In the genomic region with DNA sequence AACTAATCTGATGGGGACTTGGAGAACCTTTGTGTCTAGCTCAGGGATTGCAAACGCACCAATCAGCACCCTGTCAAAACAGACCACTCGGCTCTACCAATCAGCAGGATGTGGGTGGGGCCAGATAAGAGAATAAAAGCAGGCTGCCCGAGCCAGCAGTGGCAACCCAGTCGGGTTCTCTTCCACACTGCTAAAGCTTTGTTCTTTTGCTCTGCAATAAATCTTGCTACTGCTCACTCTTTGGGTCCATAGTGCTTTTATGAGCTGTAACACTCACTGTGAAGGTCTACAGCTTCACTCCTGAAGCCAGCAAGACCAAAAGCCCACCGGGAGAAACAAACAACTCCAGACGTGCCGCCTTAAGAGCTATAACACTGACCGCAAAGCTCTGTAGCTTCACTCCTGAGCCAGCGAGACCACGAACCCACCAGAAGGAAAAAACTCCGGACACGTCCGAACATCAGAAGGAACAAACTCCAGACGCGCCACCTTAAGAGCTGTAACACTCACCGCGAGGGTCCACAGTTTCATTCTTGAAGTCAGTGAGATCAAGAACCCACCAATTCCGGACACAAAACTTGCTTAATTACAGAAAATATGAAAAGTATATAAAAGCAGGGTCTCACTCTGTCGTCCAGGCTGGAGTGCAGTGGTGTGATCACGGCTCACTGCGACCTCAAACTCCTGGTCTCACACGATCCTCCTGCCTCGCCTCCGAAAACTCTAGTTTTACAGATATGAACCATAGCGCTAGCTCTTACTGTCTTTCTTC, we compare ENCODE assay signal across 11 cellular contexts. TPM values are rescaled to one million over a fixed set of nuclear protein-coding genes. Genes with fewer than 3 reads are reported as not detected.
A peak's percentile ranks its signal among the peaks of the same experiment; 100 is the strongest.
DNase-seq lines count a peak whose midpoint lies in the region; ATAC-seq, FAIRE-seq and TF ChIP-seq lines count a peak whose summit lies in the region.
"Not testable (repeated sequence)": the region's sequence is repeated elsewhere in the genome, so short reads cannot be mapped to it uniquely, and the experiment has no call there.
"Had no signal": no experiment of that assay in that cellular context is flagged by ENCODE, and none has a peak within 500 bp of the region (broad histone marks: within the 10 kb centered on the region; RNA-seq: fewer than 3 reads in every experiment).

No MANE protein-coding gene starts in this region.

- peaks cover 29% of the 10 kb centered on the region for H3K36me3 ChIP-seq in DOHH2 (ENCODE audit: control insufficient read depth, low read length)
- not testable (repeated sequence) for H3K36me3 ChIP-seq in K562 (ENCODE audit: control insufficient read depth, insufficient read depth, low read length); muscle layer of duodenum (ENCODE audit: control insufficient read depth in 1 of 2, insufficient read depth in 2 of 2, low read length in 2 of 2); gastrocnemius medialis; upper lobe of left lung

- not testable (repeated sequence) for H4K20me1 ChIP-seq in DOHH2 (ENCODE audit: control insufficient read depth, insufficient read depth, low read depth, low read length); K562 (replicated peaks; ENCODE audit: control insufficient read depth, insufficient read depth, low read length)

- TF ChIP-seq RAD21 in K562 (CRISPR knock-in tag; conservative IDR thresholded peaks at IDR 0.05 in 1 of 2, IDR thresholded peaks at IDR 0.05 in 1 of 2): not testable (repeated sequence)

- WGBS in K562 (ENCODE audit: insufficient coverage, low coverage, missing lambda C conversion rate): 60% methylated on average over 21 of the region's 25 CpGs
- 70 to 75% methylated on average over 24 to 25 of the region's 25 CpGs for WGBS in upper lobe of left lung, 2 donors

- H3K4me1 ChIP-seq in DOHH2 (ENCODE audit: control insufficient read depth, low read length) (peaks cover 38% of the 10 kb centered on the region), K562 (replicated peaks in 1 of 2; ENCODE audit: control insufficient read depth in 2 of 2, insufficient read depth in 2 of 2, low read length in 2 of 2) (peaks cover 5 to 10% of the 10 kb centered on the region in 2 experiments), muscle layer of duodenum (ENCODE audit: control insufficient read depth in 1 of 2, insufficient read depth in 2 of 2, low read length in 2 of 2) (peaks cover 0 to 12% of the 10 kb centered on the region in 2 donors), gastrocnemius medialis (peaks cover 0 to 19% of the 10 kb centered on the region in 2 donors), upper lobe of left lung (peaks cover 16 to 35% (median 26%) of the 10 kb centered on the region in 4 donors)

- not testable (repeated sequence) for TF ChIP-seq EP300 in K562 (IDR thresholded peaks at IDR 0.05; ENCODE audit: low read length); upper lobe of left lung (IDR thresholded peaks at IDR 0.05)

- H3F3A ChIP-seq in DOHH2 (ENCODE audit: control insufficient read depth, insufficient read depth): peaks cover 12% of the 10 kb centered on the region

- in situ Hi-C loops in K562 (cut with MboI): loop anchor here (5.0 kb wide), 1 partner anchor 171 kb away; no protein-coding TSS in a partner anchor
- in situ Hi-C loops in gastrocnemius medialis (cut with MboI; ENCODE audit: low sequenced_read_pairs in 4 of 4): loop anchor here in 3 of 4 donors (5.0 to 10.0 kb wide), 3 partner anchors 62 to 171 kb away; partner anchors contain the start of gene PSORS1C2 (in 1 of the 3)

- H3K9me3 ChIP-seq in DOHH2 (ENCODE audit: control insufficient read depth, insufficient read depth, low read length); K562 (replicated peaks; ENCODE audit: control insufficient read depth, insufficient read depth, low read depth, low read length); muscle layer of duodenum (ENCODE audit: control insufficient read depth in 1 of 2, low read length in 2 of 2); gastrocnemius medialis; upper lobe of left lung: not testable (repeated sequence)

- H3K9ac ChIP-seq in K562 (ENCODE audit: insufficient read depth in 1 of 2, low read depth in 2 of 2, low read length in 2 of 2): peak overlapping the region in 1 of 2 experiments; percentile 47; a peak in 1 of 4 replicates

- not testable (repeated sequence) for TF ChIP-seq CTCF in DOHH2 (IDR thresholded peaks at IDR 0.05; ENCODE audit: low read depth, low read length, poor library complexity, severe bottlenecking); NB4 (IDR thresholded peaks at IDR 0.05; ENCODE audit: low read depth, low read length); K562 (IDR thresholded peaks at IDR 0.05 in 2 of 3, conservative IDR thresholded peaks at IDR 0.05 in 1 of 3; ENCODE audit: insufficient read depth in 2 of 3, low read depth in 1 of 3, low read length in 3 of 3); fibroblast of pulmonary artery (IDR thresholded peaks at IDR 0.05; ENCODE audit: low read length, missing control alignments); gastrocnemius medialis (IDR thresholded peaks at IDR 0.05 in 4 of 5, conservative IDR thresholded peaks at IDR 0.05 in 1 of 5); upper lobe of left lung (IDR thresholded peaks at IDR 0.05)

- H3K4me2 ChIP-seq in DOHH2 (ENCODE audit: low read length): peak overlapping the region; percentile 63
- peak overlapping the region; percentile 86 for H3K4me2 ChIP-seq in K562 (ENCODE audit: insufficient read depth, low read length)

- TF ChIP-seq POLR2A in NB4 (IDR thresholded peaks at IDR 0.05; ENCODE audit: extremely low read depth, insufficient read length); gastrocnemius medialis (IDR thresholded peaks at IDR 0.05); upper lobe of left lung (IDR thresholded peaks at IDR 0.05): not testable (repeated sequence)
- TF ChIP-seq POLR2A in K562 (conservative IDR thresholded peaks at IDR 0.05): peak; percentile 13; the same call in 1 of the 2 replicates

- CTCF ChIA-PET in K562 (lab: Yijun Ruan, JAX; ENCODE audit: low intra/inter-chr PET ratio): interaction anchor here (0.6 to 2.7 kb wide), 4 partner anchors 89 to 245 kb away, joined by 4 to 29 read pairs (median 8); no protein-coding TSS in a partner anchor

- H3K27me3 ChIP-seq in DOHH2 (ENCODE audit: control insufficient read depth, low read length); K562 (ENCODE audit: control insufficient read depth in 2 of 2, insufficient read depth in 2 of 2, low read length in 2 of 2); muscle layer of duodenum (ENCODE audit: low read depth, low read length); gastrocnemius medialis; upper lobe of left lung: not testable (repeated sequence)

- POLR2A ChIA-PET in K562 (lab: Yijun Ruan, JAX): interaction anchor here (0.6 to 2.7 kb wide), 14 partner anchors 10 to 417 kb away, joined by 3 to 17 read pairs (median 4); partner anchors contain the start of gene MICA

- not testable (repeated sequence) for H3K9me2 ChIP-seq in DOHH2 (replicated peaks; ENCODE audit: control insufficient read depth, low read length)

- not testable (repeated sequence) for BruUV-seq in K562 (replicated peaks; lab: Mats Ljungman, UMichigan)

- H3K27ac ChIP-seq in DOHH2 (ENCODE audit: low read depth, low read length) (peak overlapping the region; percentile 92), K562 (ENCODE audit: extremely low read depth, low read depth, low read length) (peak overlapping the region; percentile 98), gastrocnemius medialis (peak overlapping the region; percentile 90 to 93 (median 92)), upper lobe of left lung (peak overlapping the region; percentile 96 to 98 (median 98))
- H3K27ac ChIP-seq in muscle layer of duodenum (ENCODE audit: low read length): not testable (repeated sequence)

- intact Hi-C loops in K562 (cut with micrococcal nuclease): loop anchor here (1.0 to 10.0 kb wide), 3 partner anchors 171 to 388 kb away; partner anchors contain the start of genes LST1 and LTB
- intact Hi-C loops in gastrocnemius medialis (cut with DNase I; ENCODE audit: low total_unique reads): loop anchor here (1.0 to 10.0 kb wide), 5 partner anchors 38 to 509 kb away; partner anchors contain the start of genes HLA-C, PPP1R18, TCF19 and VARS2

- H3K4me3 ChIP-seq in DOHH2 (ENCODE audit: low read length): peak overlapping the region; percentile 79
- peak overlapping the region; percentile 88 for H3K4me3 ChIP-seq in NB4 (ENCODE audit: low read depth, low read length)
- peak overlapping the region; percentile 58 for H3K4me3 ChIP-seq in K562
- peak overlapping the region; percentile 75 for H3K4me3 ChIP-seq in fibroblast of pulmonary artery (replicated peaks; ENCODE audit: low read depth, low read length)
- H3K4me3 ChIP-seq in muscle layer of duodenum (ENCODE audit: low read depth in 1 of 2, low read length in 2 of 2): peak overlapping the region; percentile 58 to 70
- peak overlapping the region; percentile 57 to 85 (median 74) for H3K4me3 ChIP-seq in gastrocnemius medialis
- peak overlapping the region in 3 of 4 donors; percentile 60 to 70 (median 69) for H3K4me3 ChIP-seq in upper lobe of left lung

- not testable (repeated sequence) for ATAC-seq in K562; gastrocnemius medialis; upper lobe of left lung (ENCODE audit: low FRiP score in 2 of 2)

- not testable (repeated sequence) for H3K9me1 ChIP-seq in K562 (ENCODE audit: control insufficient read depth, insufficient read depth, low read length)

- not testable (repeated sequence) for DNase-seq in NB4 (ENCODE audit: low read depth); K562 (ENCODE audit: extremely low read depth in 1 of 4, low spot score in 3 of 4); fibroblast of pulmonary artery (ENCODE audit: low read depth); gastrocnemius medialis; upper lobe of left lung
- peak; percentile 28 for DNase-seq in activated CD4-positive, alpha-beta T cell treated with anti-CD3 and anti-CD28 coated beads for 48 hours

- H3K79me2 ChIP-seq in DOHH2 (ENCODE audit: control insufficient read depth, low read length): peaks cover 44% of the 10 kb centered on the region
- H3K79me2 ChIP-seq in K562 (ENCODE audit: control insufficient read depth, insufficient read depth, low read length): peaks cover 31% of the 10 kb centered on the region

- H2AFZ ChIP-seq in K562 (ENCODE audit: low read depth, low read length): peak overlapping the region; percentile 96

- not testable (repeated sequence) for FAIRE-seq in K562 (lab: Jason Lieb, UNC)

RNA-seq across cellular contexts. Expression of gene POU5F1, which starts 26.0 kb away (rescaled TPM):
- total RNA-seq in K562 (2011; cell fraction: chromatin; rRNA removed; ENCODE audit: low replicate concordance): not detected in 2 replicates
- not detected in 2 replicates for total RNA-seq in K562 (2011; cell fraction: nucleolus; rRNA removed)
- total RNA-seq in K562 (2011; cell fraction: nucleoplasm; rRNA removed): not detected in 2 replicates
- total RNA-seq in K562 (2014; rRNA removed): not detected in 2 replicates
- total RNA-seq in K562 (2014; rRNA removed; fragmentation: Illumina TruSeq; extraction: Trizol): not detected in 2 replicates
- total RNA-seq in K562 (2015; rRNA removed; fragmentation: Illumina TruSeq; extraction: Trizol): not detected in 2 replicates
- 2.0 and 2.3 TPM in 2 replicates for total RNA-seq in K562 (2021)
- not detected in 2 replicates for polyA plus RNA-seq in K562 (2011; rRNA removed)
- 0.31 TPM in 1 of 2 replicates, not detected in the other for polyA plus RNA-seq in K562 (2011; cell fraction: cytosol; rRNA removed)
- polyA plus RNA-seq in K562 (2011; cell fraction: nucleus; rRNA removed): not detected in 2 replicates
- 0.13 and 0.58 TPM in 2 replicates for polyA plus RNA-seq in K562 (2012)
- polyA plus RNA-seq in K562 (2014; fragmentation: Illumina TruSeq; extraction: Trizol): not detected in 2 replicates
- polyA plus RNA-seq in K562 (2014; fragmentation: Nextera tagmentation; extraction: Ambion mirVana): under 1 TPM; 0.06 to 0.10 TPM
- not detected in 2 replicates for polyA plus RNA-seq in K562 (2014; rRNA removed)
- not detected in 2 replicates for polyA minus RNA-seq in K562 (2011; rRNA and poly(A)+ RNA removed)
- polyA minus RNA-seq in K562 (2011; cell fraction: cytosol; rRNA and poly(A)+ RNA removed): not detected in 2 replicates
- not detected in 2 replicates for polyA minus RNA-seq in K562 (2011; cell fraction: nucleus; rRNA and poly(A)+ RNA removed)
- not detected for total RNA-seq in gastrocnemius medialis
- total RNA-seq in upper lobe of left lung: 10 to 100 TPM in 2 of 6 donors, 1 to 10 TPM in 4; 4.1 to 13.6 (median 5.7) TPM
- total RNA-seq: NCI-H460 had no signal

RNA-seq across cellular contexts. Expression of gene TCF19, which starts 38.0 kb away (rescaled TPM):
- total RNA-seq in K562 (2011; cell fraction: chromatin; rRNA removed; ENCODE audit: low replicate concordance): 13.4 and 20.5 TPM in 2 replicates
- 14.2 and 21.0 TPM in 2 replicates for total RNA-seq in K562 (2011; cell fraction: nucleolus; rRNA removed)
- total RNA-seq in K562 (2011; cell fraction: nucleoplasm; rRNA removed): 11.6 and 14.0 TPM in 2 replicates
- total RNA-seq in K562 (2014; rRNA removed) (42.5 and 68.9 TPM in 2 replicates), K562 (2014; rRNA removed; fragmentation: Illumina TruSeq; extraction: Trizol) (19.3 and 19.4 TPM in 2 replicates), K562 (2015; rRNA removed; fragmentation: Illumina TruSeq; extraction: Trizol) (29.6 and 33.1 TPM in 2 replicates), K562 (2021) (30.2 and 31.1 TPM in 2 replicates), gastrocnemius medialis (1 to 10 TPM; 1.5 to 5.1 (median 2.6) TPM), upper lobe of left lung (10 to 100 TPM in 1 of 6 donors, 1 to 10 TPM in 5; 4.2 to 10.0 (median 5.3) TPM)
- polyA plus RNA-seq in K562 (2011; rRNA removed) (18.2 and 23.0 TPM in 2 replicates), K562 (2014; fragmentation: Illumina TruSeq; extraction: Trizol) (25.7 and 29.2 TPM in 2 replicates), K562 (2014; fragmentation: Nextera tagmentation; extraction: Ambion mirVana) (1 to 10 TPM; 4.2 to 4.6 TPM), K562 (2014; rRNA removed) (30.0 and 33.6 TPM in 2 replicates)
- polyA plus RNA-seq in K562 (2011; cell fraction: cytosol; rRNA removed): 18.2 and 36.2 TPM in 2 replicates
- polyA plus RNA-seq in K562 (2011; cell fraction: nucleus; rRNA removed): 27.6 and 49.1 TPM in 2 replicates
- polyA plus RNA-seq in K562 (2012): 25.4 and 39.5 TPM in 2 replicates
- 10.6 and 12.5 TPM in 2 replicates for polyA minus RNA-seq in K562 (2011; rRNA and poly(A)+ RNA removed)
- 10.9 TPM in 2 replicates for polyA minus RNA-seq in K562 (2011; cell fraction: cytosol; rRNA and poly(A)+ RNA removed)
- 6.3 and 8.2 TPM in 2 replicates for polyA minus RNA-seq in K562 (2011; cell fraction: nucleus; rRNA and poly(A)+ RNA removed)

RNA-seq across cellular contexts. Expression of gene CCHCR1, which starts 38.8 kb away (rescaled TPM):
- total RNA-seq in K562 (2011; cell fraction: chromatin; rRNA removed; ENCODE audit: low replicate concordance): 107 and 201 TPM in 2 replicates
- total RNA-seq in K562 (2011; cell fraction: nucleolus; rRNA removed): 93.2 and 100 TPM in 2 replicates
- total RNA-seq in K562 (2011; cell fraction: nucleoplasm; rRNA removed): 98.8 and 128 TPM in 2 replicates
- total RNA-seq in K562 (2014; rRNA removed) (37.6 and 40.3 TPM in 2 replicates), K562 (2014; rRNA removed; fragmentation: Illumina TruSeq; extraction: Trizol) (26.2 and 29.8 TPM in 2 replicates), K562 (2015; rRNA removed; fragmentation: Illumina TruSeq; extraction: Trizol) (32.2 and 34.8 TPM in 2 replicates), K562 (2021) (35.0 and 45.8 TPM in 2 replicates), gastrocnemius medialis (10 to 100 TPM in 1 of 4 donors, 1 to 10 TPM in 3; 4.9 to 34.3 (median 7.7) TPM), upper lobe of left lung (10 to 100 TPM in 5 of 6 donors, 1 to 10 TPM in 1; 5.5 to 83.8 (median 19.5) TPM)
- polyA plus RNA-seq in K562 (2011; rRNA removed) (31.2 and 32.0 TPM in 2 replicates), K562 (2014; fragmentation: Illumina TruSeq; extraction: Trizol) (29.3 and 36.1 TPM in 2 replicates), K562 (2014; fragmentation: Nextera tagmentation; extraction: Ambion mirVana) (1 to 10 TPM; 1.2 to 1.8 TPM), K562 (2014; rRNA removed) (45.9 and 47.3 TPM in 2 replicates)
- 22.6 and 37.5 TPM in 2 replicates for polyA plus RNA-seq in K562 (2011; cell fraction: cytosol; rRNA removed)
- 98.6 and 137 TPM in 2 replicates for polyA plus RNA-seq in K562 (2011; cell fraction: nucleus; rRNA removed)
- 35.4 and 47.1 TPM in 2 replicates for polyA plus RNA-seq in K562 (2012)
- polyA minus RNA-seq in K562 (2011; rRNA and poly(A)+ RNA removed): 22.0 and 24.5 TPM in 2 replicates
- polyA minus RNA-seq in K562 (2011; cell fraction: cytosol; rRNA and poly(A)+ RNA removed): 16.9 and 22.0 TPM in 2 replicates
- 41.9 and 47.2 TPM in 2 replicates for polyA minus RNA-seq in K562 (2011; cell fraction: nucleus; rRNA and poly(A)+ RNA removed)

RNA-seq across cellular contexts. Expression of gene PSORS1C2, which starts 57.6 kb away (rescaled TPM):
- not detected in 2 replicates for total RNA-seq in K562 (2011; cell fraction: chromatin; rRNA removed; ENCODE audit: low replicate concordance)
- total RNA-seq in K562 (2011; cell fraction: nucleolus; rRNA removed): not detected in 2 replicates
- total RNA-seq in K562 (2011; cell fraction: nucleoplasm; rRNA removed): not detected in 2 replicates
- total RNA-seq in K562 (2014; rRNA removed): not detected in 2 replicates
- total RNA-seq in K562 (2014; rRNA removed; fragmentation: Illumina TruSeq; extraction: Trizol): not detected in 2 replicates
- not detected in 2 replicates for total RNA-seq in K562 (2015; rRNA removed; fragmentation: Illumina TruSeq; extraction: Trizol)
- total RNA-seq in K562 (2021): not detected in 2 replicates
- polyA plus RNA-seq in K562 (2011; rRNA removed): not detected in 2 replicates
- polyA plus RNA-seq in K562 (2011; cell fraction: cytosol; rRNA removed): not detected in 2 replicates
- not detected in 2 replicates for polyA plus RNA-seq in K562 (2011; cell fraction: nucleus; rRNA removed)
- 0.07 TPM in 1 of 2 replicates, not detected in the other for polyA plus RNA-seq in K562 (2012)
- polyA plus RNA-seq in K562 (2014; fragmentation: Illumina TruSeq; extraction: Trizol): not detected in 2 replicates
- polyA plus RNA-seq in K562 (2014; fragmentation: Nextera tagmentation; extraction: Ambion mirVana): not detected
- polyA plus RNA-seq in K562 (2014; rRNA removed): not detected in 2 replicates
- not detected in 2 replicates for polyA minus RNA-seq in K562 (2011; rRNA and poly(A)+ RNA removed)
- polyA minus RNA-seq in K562 (2011; cell fraction: cytosol; rRNA and poly(A)+ RNA removed): not detected in 2 replicates
- polyA minus RNA-seq in K562 (2011; cell fraction: nucleus; rRNA and poly(A)+ RNA removed): not detected in 2 replicates
- not detected for total RNA-seq in gastrocnemius medialis
- total RNA-seq in upper lobe of left lung: not detected
- total RNA-seq: aorta, mucosa of gallbladder, NCI-H460 had no signal
- polyA plus RNA-seq: aorta had no signal
